Comparison of ENCODE assay signal across 11 cellular contexts in genomic region chr1:213327318-213327667, GRCh38.
DNase-seq lines count a peak whose midpoint lies in the region; ATAC-seq, FAIRE-seq and TF ChIP-seq lines count a peak whose summit lies in the region.
"Had no signal": no experiment of that assay in that cellular context is flagged by ENCODE, and none has a peak within 500 bp of the region (broad histone marks: within the 10 kb centered on the region; RNA-seq: fewer than 3 reads in every experiment).

No MANE protein-coding gene starts in this region.

- no peak overlapping the region for H3K4me3 ChIP-seq in skeletal muscle cell (ENCODE audit: low read depth, low read length)
- H3K4me3 ChIP-seq in stomach = no peak overlapping the region

- DNase-seq in H54 (ENCODE audit: insufficient read length, low spot score) (peak; percentile 16), T1000 (lab: John Stamatoyannopoulos, UW) (peak; percentile 55), Right ventricle myocardium superior (peak; percentile 47), skeletal muscle cell (ENCODE audit: low read depth) (peak; percentile 67), stomach (no peak), cerebellum (ENCODE audit: low spot score) (no peak), globus pallidus (ENCODE audit: low spot score) (no peak)
- no peak for DNase-seq in activated CD8-positive, alpha-beta memory T cell treated with anti-CD3 and anti-CD28 coated beads, Interleukin-2, amount 50 U/mL, for 48 hours
- DNase-seq: activated CD4-positive, alpha-beta T cell treated with anti-CD3 and anti-CD28 coated beads for 4 hours; stimulated activated naive CD4-positive, alpha-beta T cell had no signal

- no peak overlapping the region for H3K27ac ChIP-seq in stomach
- H3K27ac ChIP-seq: neutrophil had no signal

- H3K27me3 ChIP-seq in stomach = no peaks in the 10 kb centered on the region
- H3K27me3 ChIP-seq: neutrophil had no signal

- no peak for FAIRE-seq in H54 (lab: Jason Lieb, UNC)

- H3K36me3 ChIP-seq in stomach = no peaks in the 10 kb centered on the region
- H3K36me3 ChIP-seq: neutrophil had no signal

- no peak for TF ChIP-seq CTCF in stomach (IDR thresholded peaks at IDR 0.05)

- no peaks in the 10 kb centered on the region for H3K4me1 ChIP-seq in stomach

- no peak for TF ChIP-seq EP300 in stomach (IDR thresholded peaks at IDR 0.05)

- intact Hi-C loops in Right ventricle myocardium superior (cut with DNase I) = no loop called here
- intact Hi-C loops in stomach (cut with DNase I; ENCODE audit: low total_unique reads) = no loop called here

- no peaks in the 10 kb centered on the region for H3K9me3 ChIP-seq in stomach
- H3K9me3 ChIP-seq: neutrophil had no signal

- TF ChIP-seq POLR2A in H54 (IDR thresholded peaks at IDR 0.05; ENCODE audit: low read depth, low read length) (no peak), stomach (IDR thresholded peaks at IDR 0.05) (no peak)

- 81 to 87% (median 85%) methylated on average over 4 of the region's 4 CpGs for WGBS in stomach, 5 donors

- ATAC-seq in Right ventricle myocardium superior (ENCODE audit: poor library complexity) = peak; percentile 65

Comparison
In these comparisons a context has a peak if more than half of its experiments do, and no peak if none do; other contexts are left out.
1. DNase-seq: peak in H54 (single experiment), T1000 (single experiment), Right ventricle myocardium superior (single experiment) and skeletal muscle cell (single experiment); none in activated CD8-positive, alpha-beta memory T cell treated with anti-CD3 and anti-CD28 coated beads, Interleukin-2, amount 50 U/mL, for 48 hours (single experiment), stomach (single experiment), cerebellum (single experiment) and globus pallidus (single experiment).